26 cellular contexts compared by ENCODE assay signal in the genomic region with DNA sequence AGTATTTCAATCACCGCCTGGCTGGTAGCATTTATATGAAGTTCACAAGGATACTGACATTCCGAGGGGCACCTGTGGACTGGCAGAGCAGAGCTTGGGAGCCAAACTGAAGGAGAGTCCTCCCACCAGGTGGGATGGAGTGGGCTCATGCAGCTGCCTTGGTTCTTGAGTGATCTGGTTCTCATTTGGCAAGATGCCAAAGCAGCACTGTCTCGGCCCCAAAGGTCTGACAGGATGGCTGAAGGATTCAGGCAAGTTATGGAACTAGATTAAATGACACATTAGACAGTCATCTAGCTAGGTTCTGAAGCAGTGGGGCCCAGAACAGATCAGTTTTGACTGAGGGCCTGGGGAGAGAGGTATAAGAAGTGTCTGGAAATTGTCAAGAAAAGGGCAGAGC. TPM values are rescaled to one million over a fixed set of nuclear protein-coding genes. Genes with fewer than 3 reads are reported as not detected.
"Had no signal": no experiment of that assay in that cellular context is flagged by ENCODE, and none has a peak within 500 bp of the region (broad histone marks: within the 10 kb centered on the region; RNA-seq: fewer than 3 reads in every experiment).

No MANE protein-coding gene starts in this region.

- H3K36me3 Mint-ChIP-seq: activated CD4-positive, alpha-beta memory T cell treated with anti-CD3 and anti-CD28 coated beads for 36 hours; brain; natural killer cell treated with Interleukin-12 subunit alpha and Interleukin-12 subunit beta and Interleukin-15 and Interleukin-18, amount 100 ng/mL, for 72 hours; stimulated activated naive B cell treated with anti-CD40 and anti-IgM and Interleukin-4, amounts not matched to agents 10 μg/mL and 1 μg/mL and 100 μg/mL, for 72 hours had no signal

- H3K4me1 ChIP-seq: testis had no signal

- H3K27me3 ChIP-seq: gastroesophageal sphincter, testis, upper lobe of left lung had no signal

- H3K4me3 ChIP-seq: esophagus squamous epithelium, gastroesophageal sphincter, left ventricle myocardium inferior, sigmoid colon, testis, upper lobe of left lung had no signal

- FAIRE-seq: colon had no signal

- H3K36me3 ChIP-seq: esophagus squamous epithelium, gastroesophageal sphincter, left ventricle myocardium inferior, sigmoid colon, upper lobe of left lung had no signal

- H3K4me3 Mint-ChIP-seq: activated B cell treated with CpG ODN at 0.5 μM for 24 hours; activated CD4-positive, alpha-beta memory T cell treated with anti-CD3 and anti-CD28 coated beads for 36 hours; activated naive CD4-positive, alpha-beta T cell treated with anti-CD3 and anti-CD28 coated beads for 36 hours; activated naive CD8-positive, alpha-beta T cell treated with anti-CD3 and anti-CD28 coated beads, Interleukin-2, amount 50 U/mL, for 24 hours; brain; central memory CD8-positive, alpha-beta T cell; effector memory CD8-positive, alpha-beta T cell; natural killer cell treated with Interleukin-12 subunit alpha and Interleukin-12 subunit beta and Interleukin-15 and Interleukin-18, amount 100 ng/mL, for 72 hours; stimulated activated naive B cell treated with anti-CD40 and anti-IgM and Interleukin-4, amounts not matched to agents 10 μg/mL and 1 μg/mL and 100 μg/mL, for 72 hours; T-helper 1 cell treated with Interleukin-12 subunit alpha and Interleukin-12 subunit beta and Interleukin-4 antibody, amounts not matched to agents 30 μg/mL and 1 μg/mL, for 36 hours had no signal

- H3K27ac Mint-ChIP-seq: activated B cell treated with CpG ODN at 0.5 μM for 24 hours; activated CD4-positive, alpha-beta memory T cell treated with anti-CD3 and anti-CD28 coated beads for 36 hours; activated naive CD4-positive, alpha-beta T cell treated with anti-CD3 and anti-CD28 coated beads for 36 hours; activated naive CD8-positive, alpha-beta T cell treated with anti-CD3 and anti-CD28 coated beads, Interleukin-2, amount 50 U/mL, for 24 hours; effector memory CD8-positive, alpha-beta T cell; natural killer cell treated with Interleukin-12 subunit alpha and Interleukin-12 subunit beta and Interleukin-15 and Interleukin-18, amount 100 ng/mL, for 72 hours; progenitor cell of endocrine pancreas; stimulated activated naive B cell treated with anti-CD40 and anti-IgM and Interleukin-4, amounts not matched to agents 10 μg/mL and 1 μg/mL and 100 μg/mL, for 72 hours; T-helper 1 cell treated with Interleukin-12 subunit alpha and Interleukin-12 subunit beta and Interleukin-4 antibody, amounts not matched to agents 30 μg/mL and 1 μg/mL, for 36 hours had no signal

- H3K27ac ChIP-seq: esophagus squamous epithelium, gastroesophageal sphincter, left ventricle myocardium inferior, testis, upper lobe of left lung had no signal

- H3K9me3 Mint-ChIP-seq: activated B cell treated with CpG ODN at 0.5 μM for 24 hours; activated CD4-positive, alpha-beta memory T cell treated with anti-CD3 and anti-CD28 coated beads for 36 hours; activated naive CD4-positive, alpha-beta T cell treated with anti-CD3 and anti-CD28 coated beads for 36 hours; activated naive CD8-positive, alpha-beta T cell treated with anti-CD3 and anti-CD28 coated beads, Interleukin-2, amount 50 U/mL, for 24 hours; central memory CD8-positive, alpha-beta T cell; effector memory CD8-positive, alpha-beta T cell; natural killer cell treated with Interleukin-12 subunit alpha and Interleukin-12 subunit beta and Interleukin-15 and Interleukin-18, amount 100 ng/mL, for 72 hours; stimulated activated naive B cell treated with anti-CD40 and anti-IgM and Interleukin-4, amounts not matched to agents 10 μg/mL and 1 μg/mL and 100 μg/mL, for 72 hours; T-helper 1 cell treated with Interleukin-12 subunit alpha and Interleukin-12 subunit beta and Interleukin-4 antibody, amounts not matched to agents 30 μg/mL and 1 μg/mL, for 36 hours had no signal

- DNase-seq: activated B cell treated with CpG ODN at 0.5 μM for 24 hours; activated CD4-positive, alpha-beta memory T cell treated with anti-CD3 and anti-CD28 coated beads for 36 hours; activated CD4-positive, alpha-beta T cell treated with anti-CD3 and anti-CD28 coated beads for 4 hours; activated naive CD4-positive, alpha-beta T cell treated with anti-CD3 and anti-CD28 coated beads for 36 hours; activated naive CD8-positive, alpha-beta T cell treated with anti-CD3 and anti-CD28 coated beads, Interleukin-2, amount 50 U/mL, for 24 hours; activated T-cell treated with anti-CD3 and anti-CD28 coated beads, Interleukin-2, amount 50 U/mL, for 48 hours; effector memory CD8-positive, alpha-beta T cell; esophagus squamous epithelium; head of caudate nucleus; left ventricle myocardium inferior; midbrain; retina; sigmoid colon; stimulated activated CD4-positive, alpha-beta T cell treated with anti-CD3 and anti-CD28 coated beads, Interleukin-2, amount 100 ng/mL, for 48 hours; stimulated activated CD8-positive, alpha-beta memory T cell treated with anti-CD3 and anti-CD28 coated beads, Interleukin-4, amount 100 ng/mL, for 48 hours; stimulated activated naive B cell treated with anti-CD40 and anti-IgM and Interleukin-4, amounts not matched to agents 10 μg/mL and 1 μg/mL and 100 μg/mL, for 72 hours; testis; upper lobe of left lung had no signal

- H3K4me1 Mint-ChIP-seq: central memory CD8-positive, alpha-beta T cell had no signal

- H3K9me3 ChIP-seq: esophagus squamous epithelium, gastroesophageal sphincter, left ventricle myocardium inferior, sigmoid colon, testis, upper lobe of left lung had no signal

RNA-seq across cellular contexts. Expression of gene FGF16, which starts 3.2 kb away (rescaled TPM):
- total RNA-seq: activated B cell treated with CpG ODN at 0.5 μM for 24 hours; activated CD4-positive, alpha-beta memory T cell treated with anti-CD3 and anti-CD28 coated beads for 36 hours; esophagus squamous epithelium; natural killer cell treated with Interleukin-12 subunit alpha and Interleukin-12 subunit beta and Interleukin-15 and Interleukin-18, amount 100 ng/mL, for 72 hours; osteocyte; progenitor cell of endocrine pancreas had no signal
